22 cellular contexts compared by ENCODE assay signal in the genomic region with DNA sequence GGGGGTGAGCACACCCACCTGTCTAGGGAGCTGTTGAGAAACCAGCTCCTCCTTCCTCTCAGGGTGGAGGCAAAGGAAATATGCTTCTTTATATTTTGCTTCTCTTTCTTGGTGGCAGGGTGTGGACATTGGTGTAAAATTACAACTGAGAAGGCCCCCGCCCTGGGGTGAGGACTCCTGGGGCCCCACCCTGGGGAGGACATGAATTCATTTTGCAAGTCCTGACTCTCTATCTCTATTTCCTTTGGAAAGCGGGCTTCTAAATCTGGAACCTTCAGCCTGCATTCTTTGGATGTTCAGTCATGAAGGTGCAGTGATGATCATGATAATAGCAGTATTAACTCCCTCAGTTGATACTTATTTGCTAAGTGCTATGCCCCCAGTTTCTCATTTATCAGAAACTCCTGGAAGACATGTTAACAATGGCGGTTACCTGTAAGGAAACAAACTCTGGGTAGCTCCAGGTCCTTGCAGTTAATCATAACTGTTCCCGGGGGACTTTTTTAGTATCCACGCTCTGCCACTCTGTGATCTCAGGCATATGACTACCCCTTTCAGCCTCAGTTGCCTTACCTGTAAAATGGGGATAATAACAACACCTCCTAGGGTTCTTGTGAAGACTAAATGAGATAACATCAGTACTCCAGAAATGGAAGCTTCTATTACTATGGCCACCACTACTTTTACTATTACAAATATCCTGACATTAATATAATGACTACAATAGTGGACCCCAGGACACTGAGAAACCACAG. TPM values are rescaled to one million over a fixed set of nuclear protein-coding genes. Genes with fewer than 3 reads are reported as not detected.
A peak's percentile ranks its signal among the peaks of the same experiment; 100 is the strongest.
DNase-seq lines count a peak whose midpoint lies in the region; ATAC-seq and TF ChIP-seq lines count a peak whose summit lies in the region.
"Had no signal": no experiment of that assay in that cellular context is flagged by ENCODE, and none has a peak within 500 bp of the region (broad histone marks: within the 10 kb centered on the region; RNA-seq: fewer than 3 reads in every experiment).

No MANE protein-coding gene starts in this region.

- DNase-seq in HFFc6 (no peak), RWPE1 (ENCODE audit: low spot score) (peak; percentile 53), fibroblast of villous mesenchyme (ENCODE audit: low read depth) (peak; percentile 10), progenitor cell of endocrine pancreas (ENCODE audit: low spot score, unreplicated experiment) (no peak)
- no peak for DNase-seq in stimulated activated CD4-positive, alpha-beta T cell treated with anti-CD3 and anti-CD28 coated beads, Interleukin-2, amount 100 ng/mL, for 24 hours
- DNase-seq: activated CD4-positive, alpha-beta T cell treated with anti-CD3 and anti-CD28 coated beads, Interleukin-2, amount 50 U/mL, for 4 hours; activated CD8-positive, alpha-beta memory T cell treated with anti-CD3 and anti-CD28 coated beads, Interleukin-2, amount 50 U/mL, for 48 hours; activated gamma-delta T cell; foreskin melanocyte; islet precursor cell; NCI-H1105; NCI-H2029 treated with DMSO at 0.1 percent for 48 hours; NCI-H524; SHP77 treated with DMSO at 0.1 percent for 48 hours; stimulated activated naive CD8-positive, alpha-beta T cell treated with anti-CD3 and anti-CD28 coated beads, Interleukin-15, Interleukin-2, amounts not matched to agents 100 U/mL and 50 U/mL, for 24 hours; tibial artery had no signal

- H3K4me1 Mint-ChIP-seq in HFFc6 (ENCODE audit: low read depth) (peaks cover 46% of the 10 kb centered on the region), progenitor cell of endocrine pancreas (ENCODE audit: low read depth) (peaks cover 21% of the 10 kb centered on the region)
- H3K4me1 Mint-ChIP-seq: WTC11 had no signal

- H3K9me3 Mint-ChIP-seq in HFFc6 (no peaks in the 10 kb centered on the region), progenitor cell of endocrine pancreas (ENCODE audit: low read depth) (no peaks in the 10 kb centered on the region)
- H3K9me3 Mint-ChIP-seq: memory B cell, nephron, WTC11 had no signal

- TF ChIP-seq CTCF in HFFc6 (IDR thresholded peaks at IDR 0.05) (no peak), RWPE1 (conservative IDR thresholded peaks at IDR 0.05; ENCODE audit: low read depth) (no peak), fibroblast of villous mesenchyme (IDR thresholded peaks at IDR 0.05; ENCODE audit: insufficient read depth, low read depth, low read length) (no peak), progenitor cell of endocrine pancreas (IDR thresholded peaks at IDR 0.05; ENCODE audit: unreplicated experiment) (no peak)

- no peak overlapping the region for H3K4me3 ChIP-seq in fibroblast of villous mesenchyme (ENCODE audit: low read depth, low read length)
- H3K4me3 ChIP-seq: HAP-1, tibial artery had no signal

- no peak overlapping the region; the same call in 1 of the 2 replicates for H3K4me3 Mint-ChIP-seq in HFFc6
- H3K4me3 Mint-ChIP-seq in progenitor cell of endocrine pancreas (ENCODE audit: low read depth): no peak overlapping the region
- H3K4me3 Mint-ChIP-seq: memory B cell, nephron, WTC11 had no signal

- H3K27me3 Mint-ChIP-seq in HFFc6 (ENCODE audit: insufficient read depth): no peaks in the 10 kb centered on the region; the same call in 1 of the 2 replicates
- no peaks in the 10 kb centered on the region for H3K27me3 Mint-ChIP-seq in progenitor cell of endocrine pancreas
- H3K27me3 Mint-ChIP-seq: memory B cell had no signal

- CTCF ChIA-PET in RWPE1 (lab: Yijun Ruan, JAX): no interaction called here

- H3K27ac ChIP-seq in RWPE1: peak overlapping the region; percentile 93
- H3K27ac ChIP-seq: tibial artery had no signal

- H3K27ac Mint-ChIP-seq in HFFc6 (peak overlapping the region; percentile 24), progenitor cell of endocrine pancreas (peak overlapping the region; percentile 86)
- H3K27ac Mint-ChIP-seq: memory B cell, WTC11 had no signal

- POLR2A ChIA-PET in RWPE1 (lab: Yijun Ruan, JAX; ENCODE audit: low non-redundant PET): no interaction called here

- H3K36me3 Mint-ChIP-seq in HFFc6 (ENCODE audit: low read depth) (no peaks in the 10 kb centered on the region), progenitor cell of endocrine pancreas (ENCODE audit: insufficient read depth) (no peaks in the 10 kb centered on the region)
- H3K36me3 Mint-ChIP-seq: memory B cell, WTC11 had no signal

- ATAC-seq in HG03432 (IDR thresholded peaks at IDR 0.05; ENCODE audit: unreplicated experiment): no peak
- ATAC-seq in GM18519 (IDR thresholded peaks at IDR 0.05; ENCODE audit: low FRiP score, unreplicated experiment): no peak
- ATAC-seq: stimulated activated naive CD8-positive, alpha-beta T cell treated with anti-CD3 and anti-CD28 coated beads, Interleukin-15, Interleukin-2, amounts not matched to agents 100 U/mL and 50 U/mL, for 24 hours; WTC11 had no signal

RNA-seq across cellular contexts. Expression of a gene that starts 7.3 kb away (rescaled TPM):
- 100 to 1,000 TPM in 3 of 6 experiments, 10 to 100 TPM in 3; 93.8 to 117 (median 98.7) TPM for total RNA-seq in HFFc6 (2021; fragmentation: NEBNext Ultra II Directional; extraction: Animal tissue kit (Norgen Biotek cat#: 25700))
- total RNA-seq in fibroblast of villous mesenchyme: 325 and 369 TPM in 2 replicates
- 103 and 112 TPM in 2 replicates for total RNA-seq in progenitor cell of endocrine pancreas

Comparison
In these comparisons a context has a peak if more than half of its experiments do, and no peak if none do; other contexts are left out.
1. DNase-seq: peak in RWPE1 (single experiment) and fibroblast of villous mesenchyme (single experiment); none in HFFc6 (single experiment), progenitor cell of endocrine pancreas (single experiment) and stimulated activated CD4-positive, alpha-beta T cell treated with anti-CD3 and anti-CD28 coated beads, Interleukin-2, amount 100 ng/mL, for 24 hours (0 of 2).